Comparison of ENCODE assay signal across 8 cellular contexts in genomic region chr5:135437796-135438560, GRCh38. TPM values are rescaled to one million over a fixed set of nuclear protein-coding genes. Genes with fewer than 3 reads are reported as not detected.
DNase-seq lines count a peak whose midpoint lies in the region; ATAC-seq lines count a peak whose summit lies in the region.

No MANE protein-coding gene starts in this region.

- ATAC-seq in HG02938 (IDR thresholded peaks at IDR 0.05; ENCODE audit: unreplicated experiment) (no peak), GM21515 (IDR thresholded peaks at IDR 0.05; ENCODE audit: unreplicated experiment) (no peak), GM21786 (IDR thresholded peaks at IDR 0.05; ENCODE audit: unreplicated experiment) (no peak)

- intact Hi-C loops in posterior vena cava (cut with DNase I), result no loop called here

- DNase-seq in EH (ENCODE audit: low read depth) (peak; percentile 96), NCI-H2196 treated with DMSO at 0.1 percent for 48 hours (lab: John Stamatoyannopoulos, UW; ENCODE audit: unreplicated experiment) (peak; percentile 73), dermis blood vessel endothelial cell (peak; percentile 51), posterior vena cava (ENCODE audit: low spot score) (peak; percentile 76), NCI-H2227 (lab: John Stamatoyannopoulos, UW; ENCODE audit: unreplicated experiment) (no peak)

RNA-seq across cellular contexts. Expression of gene DCANP1, which starts 9.2 kb away (rescaled TPM):
- total RNA-seq in dermis blood vessel endothelial cell, result not detected in 2 replicates
- not detected for total RNA-seq in posterior vena cava

RNA-seq across cellular contexts. Expression of gene TIFAB, which starts 14.2 kb away (rescaled TPM):
- not detected in 2 replicates for total RNA-seq in dermis blood vessel endothelial cell
- total RNA-seq in posterior vena cava, result not detected

RNA-seq across cellular contexts. Expression of gene MACROH2A1, which starts 38.9 kb away (rescaled TPM):
- total RNA-seq in dermis blood vessel endothelial cell (219 and 227 TPM in 2 replicates), posterior vena cava (10 to 100 TPM; 98.0 to 99.6 TPM)
